22 cellular contexts compared by ENCODE assay signal in genomic region chr3:100953103-100953502, GRCh38. TPM values are rescaled to one million over a fixed set of nuclear protein-coding genes. Genes with fewer than 3 reads are reported as not detected.
"Had no signal": no experiment of that assay in that cellular context is flagged by ENCODE, and none has a peak within 500 bp of the region (broad histone marks: within the 10 kb centered on the region; RNA-seq: fewer than 3 reads in every experiment).

No MANE protein-coding gene starts in this region.

- H3K36me3 Mint-ChIP-seq: activated naive CD8-positive, alpha-beta T cell treated with anti-CD3 and anti-CD28 coated beads for 36 hours; brain; natural killer cell treated with Interleukin-12 subunit alpha and Interleukin-12 subunit beta and Interleukin-15 and Interleukin-18, amount 100 ng/mL, for 72 hours had no signal

- H3K4me3 ChIP-seq: esophagus squamous epithelium, lower lobe of right lung, thyroid gland had no signal

- ATAC-seq: activated T-helper 17 cell treated with anti-CD3 and anti-CD28 coated beads, Interleukin-2, amount 50 U/mL, for 72 hours; left colon; lower lobe of right lung; natural killer cell treated with Interleukin-12 subunit alpha and Interleukin-12 subunit beta and Interleukin-15 and Interleukin-18, amount 100 ng/mL, for 72 hours had no signal

- H3K27ac ChIP-seq: lower lobe of right lung, thyroid gland had no signal

- H3K27ac Mint-ChIP-seq: activated B cell treated with CpG ODN at 0.5 μM for 24 hours; activated CD4-positive, alpha-beta memory T cell treated with anti-CD3 and anti-CD28 coated beads, Interleukin-2, amount 10 ng/mL, durations not matched to agents 7 days and 5 days; activated naive CD8-positive, alpha-beta T cell treated with anti-CD3 and anti-CD28 coated beads for 36 hours; activated T-helper 17 cell treated with anti-CD3 and anti-CD28 coated beads, Interleukin-2, amount 50 U/mL, for 72 hours; brain; natural killer cell treated with Interleukin-12 subunit alpha and Interleukin-12 subunit beta and Interleukin-15 and Interleukin-18, amount 100 ng/mL, for 72 hours; T-helper 2 cell treated with Interferon-gamma antibody and Interleukin-4, amounts not matched to agents 5 μg/mL and 100 μg/mL, for 36 hours had no signal

- DNase-seq: activated B cell treated with CpG ODN at 0.5 μM for 24 hours; activated CD4-positive, alpha-beta memory T cell treated with anti-CD3 and anti-CD28 coated beads, Interleukin-2, amount 10 ng/mL, durations not matched to agents 7 days and 5 days; activated CD4-positive, alpha-beta T cell treated with anti-CD3 and anti-CD28 coated beads for 48 hours; activated naive CD4-positive, alpha-beta T cell; activated naive CD8-positive, alpha-beta T cell treated with anti-CD3 and anti-CD28 coated beads for 36 hours; activated T-cell treated with anti-CD3 and anti-CD28 coated beads, Interleukin-2, amount 50 U/mL, for 1 hour; amniotic stem cell; cortex of kidney; esophagus squamous epithelium; foreskin fibroblast; glutamatergic neuron; hippocampal formation; left colon; lower lobe of right lung; posterior cingulate gyrus; stimulated activated CD4-positive, alpha-beta T cell treated with anti-CD3 and anti-CD28 coated beads, Interleukin-2, amount 100 ng/mL, for 24 hours; stimulated activated naive CD4-positive, alpha-beta T cell treated with Interleukin-2 at 50 U/mL for 16 hours; thyroid gland had no signal

- H3K4me1 Mint-ChIP-seq: activated B cell treated with CpG ODN at 0.5 μM for 24 hours; activated CD4-positive, alpha-beta memory T cell treated with anti-CD3 and anti-CD28 coated beads, Interleukin-2, amount 10 ng/mL, durations not matched to agents 7 days and 5 days; activated naive CD8-positive, alpha-beta T cell treated with anti-CD3 and anti-CD28 coated beads for 36 hours; activated T-helper 17 cell treated with anti-CD3 and anti-CD28 coated beads, Interleukin-2, amount 50 U/mL, for 72 hours; brain had no signal

- H3K9me3 ChIP-seq: esophagus squamous epithelium, lower lobe of right lung, thyroid gland had no signal

- H3K9me3 Mint-ChIP-seq: activated B cell treated with CpG ODN at 0.5 μM for 24 hours; activated CD4-positive, alpha-beta memory T cell treated with anti-CD3 and anti-CD28 coated beads, Interleukin-2, amount 10 ng/mL, durations not matched to agents 7 days and 5 days; activated naive CD8-positive, alpha-beta T cell treated with anti-CD3 and anti-CD28 coated beads for 36 hours; activated T-helper 17 cell treated with anti-CD3 and anti-CD28 coated beads, Interleukin-2, amount 50 U/mL, for 72 hours; brain; natural killer cell treated with Interleukin-12 subunit alpha and Interleukin-12 subunit beta and Interleukin-15 and Interleukin-18, amount 100 ng/mL, for 72 hours; T-helper 2 cell treated with Interferon-gamma antibody and Interleukin-4, amounts not matched to agents 5 μg/mL and 100 μg/mL, for 36 hours had no signal

- H3K27me3 Mint-ChIP-seq: brain had no signal

- H3K4me1 ChIP-seq: lower lobe of right lung had no signal

- H3K36me3 ChIP-seq: esophagus squamous epithelium, lower lobe of right lung, thyroid gland had no signal

- H3K27me3 ChIP-seq: esophagus squamous epithelium, thyroid gland had no signal

- H3K4me3 Mint-ChIP-seq: activated B cell treated with CpG ODN at 0.5 μM for 24 hours; activated CD4-positive, alpha-beta memory T cell treated with anti-CD3 and anti-CD28 coated beads, Interleukin-2, amount 10 ng/mL, durations not matched to agents 7 days and 5 days; activated naive CD8-positive, alpha-beta T cell treated with anti-CD3 and anti-CD28 coated beads for 36 hours; activated T-helper 17 cell treated with anti-CD3 and anti-CD28 coated beads, Interleukin-2, amount 50 U/mL, for 72 hours; brain; natural killer cell treated with Interleukin-12 subunit alpha and Interleukin-12 subunit beta and Interleukin-15 and Interleukin-18, amount 100 ng/mL, for 72 hours; T-helper 2 cell treated with Interferon-gamma antibody and Interleukin-4, amounts not matched to agents 5 μg/mL and 100 μg/mL, for 36 hours had no signal

RNA-seq across cellular contexts. Expression of gene ABI3BP, which starts 40.1 kb away (rescaled TPM):
- total RNA-seq: activated B cell treated with CpG ODN at 0.5 μM for 24 hours; activated CD4-positive, alpha-beta memory T cell treated with anti-CD3 and anti-CD28 coated beads, Interleukin-2, amount 10 ng/mL, durations not matched to agents 7 days and 5 days; natural killer cell treated with Interleukin-12 subunit alpha and Interleukin-12 subunit beta and Interleukin-15 and Interleukin-18, amount 100 ng/mL, for 72 hours had no signal
